Comparison of ENCODE assay signal across 8 cellular contexts in the genomic region with DNA sequence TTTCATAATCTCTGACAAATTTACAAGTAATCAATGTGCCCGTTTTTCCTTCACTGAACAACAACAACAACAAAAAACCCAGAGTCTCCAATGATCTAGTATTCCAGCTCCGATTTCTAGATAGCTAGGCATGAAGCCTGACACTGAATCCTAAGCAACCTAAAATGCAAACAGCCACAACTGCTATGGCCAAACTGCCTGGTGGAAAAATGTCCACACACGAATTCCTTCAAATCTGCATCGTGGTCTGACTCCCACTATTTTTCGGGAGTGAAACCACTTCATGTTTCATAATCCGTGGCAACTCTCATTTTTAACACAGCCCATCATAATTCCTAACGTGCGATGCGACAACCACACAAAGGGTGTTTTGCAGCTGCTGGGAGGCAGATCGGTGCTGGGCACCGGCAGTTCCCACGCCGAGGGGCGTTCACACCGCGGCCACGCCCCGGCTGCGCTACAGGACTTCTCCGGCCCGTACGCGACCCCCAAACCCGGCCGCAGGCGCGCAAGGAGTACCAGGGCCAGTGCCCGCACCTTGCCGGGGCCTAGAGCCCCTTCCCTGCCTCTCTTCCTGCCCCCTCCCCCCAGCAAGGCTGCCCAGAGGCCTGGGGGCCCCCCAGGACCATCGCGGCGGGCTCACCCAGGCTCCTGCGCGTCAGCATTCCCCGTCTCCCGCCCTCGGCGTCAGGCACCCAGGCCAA. TPM values are rescaled to one million over a fixed set of nuclear protein-coding genes. Genes with fewer than 3 reads are reported as not detected.
DNase-seq lines count a peak whose midpoint lies in the region; ATAC-seq, FAIRE-seq and TF ChIP-seq lines count a peak whose summit lies in the region.

No MANE protein-coding gene starts in this region.

- no peak for TF ChIP-seq CTCF in lung (IDR thresholded peaks at IDR 0.05; ENCODE audit: control extremely low read depth, extremely low read depth)

- no peaks in the 10 kb centered on the region for H3K9me3 Mint-ChIP-seq in effector memory CD8-positive, alpha-beta T cell

- peaks cover 0 to 2% of the 10 kb centered on the region in 2 donors for H3K4me1 ChIP-seq in lung (ENCODE audit: control insufficient read depth in 2 of 2, insufficient read depth in 2 of 2, low read length in 2 of 2)

- ATAC-seq in HG02763 (IDR thresholded peaks at IDR 0.05; ENCODE audit: unreplicated experiment) (peak; percentile 36), lung (ENCODE audit: insufficient read depth, low FRiP score) (peak; percentile 35)
- peak; percentile 11 for ATAC-seq in effector memory CD8-positive, alpha-beta T cell (replicated peaks)

- WGBS in lung, 2 donors = 0 to 1% methylated on average over 38 of the region's 38 CpGs

- peaks cover 13 to 23% of the 10 kb centered on the region in 2 donors for H3K4me1 Mint-ChIP-seq in effector memory CD8-positive, alpha-beta T cell (ENCODE audit: low read depth in 2 of 2)

- TF ChIP-seq POLR2A in GM12891 (IDR thresholded peaks at IDR 0.05; ENCODE audit: low read depth, low read length) = no peak

- H3K4me3 Mint-ChIP-seq in effector memory CD8-positive, alpha-beta T cell = peak overlapping the region; percentile 87 to 94

- no peaks in the 10 kb centered on the region for H3K27me3 Mint-ChIP-seq in effector memory CD8-positive, alpha-beta T cell

- DNase-seq in A172 (ENCODE audit: low spot score) (peak; percentile 48), GM12891 (ENCODE audit: insufficient read length, low spot score) (peak; percentile 53), NCI-H1105 treated with DMSO at 0.1 percent for 48 hours (lab: John Stamatoyannopoulos, UW) (peak; percentile 60), lung (ENCODE audit: low spot score) (peak; percentile 48)
- DNase-seq in activated CD4-positive, alpha-beta T cell treated with anti-CD3 and anti-CD28 coated beads for 48 hours = peak; percentile 60
- DNase-seq in effector memory CD8-positive, alpha-beta T cell = no peak
- peak; percentile 24 for DNase-seq in stimulated activated CD8-positive, alpha-beta memory T cell treated with anti-CD3 and anti-CD28 coated beads, Interleukin-4, amount 100 ng/mL, for 24 hours (ENCODE audit: low read depth)

- peak overlapping the region; percentile 92 for H3K27ac Mint-ChIP-seq in effector memory CD8-positive, alpha-beta T cell

- H3K27me3 ChIP-seq in lung (ENCODE audit: control insufficient read depth, insufficient read depth) = no peaks in the 10 kb centered on the region

- no peaks in the 10 kb centered on the region for H3K9me3 ChIP-seq in lung (ENCODE audit: control insufficient read depth in 2 of 2, insufficient read depth in 1 of 2, low read length in 1 of 2)

- H3K4me3 ChIP-seq in lung = peak overlapping the region; percentile 99

- peak overlapping the region; percentile 91 to 96 for H3K27ac ChIP-seq in lung (ENCODE audit: low read depth in 1 of 2, low read length in 1 of 2)

- FAIRE-seq in GM12891 (lab: Jason Lieb, UNC) = peak; percentile 89

- peaks cover 11% of the 10 kb centered on the region for H3K36me3 Mint-ChIP-seq in effector memory CD8-positive, alpha-beta T cell (ENCODE audit: insufficient read depth)

- no peaks in the 10 kb centered on the region for H3K36me3 ChIP-seq in lung (ENCODE audit: control insufficient read depth in 2 of 2, insufficient read depth in 2 of 2, low read length in 2 of 2)

TF ChIP-seq in GM12891, 5 proteins besides CTCF, POLR2A, EP300 and RAD21:
- no peak for TF ChIP-seq TAF1 (IDR thresholded peaks at IDR 0.05; ENCODE audit: low read depth, low read length)

RNA-seq across cellular contexts. Expression of gene RUFY2, which starts 0.8 kb away (rescaled TPM):
- 31.8 and 40.2 TPM in 2 replicates for total RNA-seq in A172 (2014; rRNA removed; shearing (Covaris generic))
- polyA plus RNA-seq in GM12891 (2012; ENCODE audit: low read depth, missing spikeins) = 2.6 TPM
- total RNA-seq in lung = 10 to 100 TPM; 19.1 to 55.3 TPM
- polyA plus RNA-seq in lung = 1 to 10 TPM; 4.2 to 7.8 TPM

Comparison
In these comparisons a context has a peak if more than half of its experiments do, and no peak if none do; other contexts are left out.
1. DNase-seq: peak in A172 (single experiment), GM12891 (single experiment), NCI-H1105 treated with DMSO at 0.1 percent for 48 hours (single experiment), activated CD4-positive, alpha-beta T cell treated with anti-CD3 and anti-CD28 coated beads for 48 hours (single experiment), lung (single experiment) and stimulated activated CD8-positive, alpha-beta memory T cell treated with anti-CD3 and anti-CD28 coated beads, Interleukin-4, amount 100 ng/mL, for 24 hours (single experiment); none in effector memory CD8-positive, alpha-beta T cell (0 of 3).
2. Peak in every context shown above with its lines, with median percentiles within 50 percentile points of each other: ATAC-seq.